In the genomic region with DNA sequence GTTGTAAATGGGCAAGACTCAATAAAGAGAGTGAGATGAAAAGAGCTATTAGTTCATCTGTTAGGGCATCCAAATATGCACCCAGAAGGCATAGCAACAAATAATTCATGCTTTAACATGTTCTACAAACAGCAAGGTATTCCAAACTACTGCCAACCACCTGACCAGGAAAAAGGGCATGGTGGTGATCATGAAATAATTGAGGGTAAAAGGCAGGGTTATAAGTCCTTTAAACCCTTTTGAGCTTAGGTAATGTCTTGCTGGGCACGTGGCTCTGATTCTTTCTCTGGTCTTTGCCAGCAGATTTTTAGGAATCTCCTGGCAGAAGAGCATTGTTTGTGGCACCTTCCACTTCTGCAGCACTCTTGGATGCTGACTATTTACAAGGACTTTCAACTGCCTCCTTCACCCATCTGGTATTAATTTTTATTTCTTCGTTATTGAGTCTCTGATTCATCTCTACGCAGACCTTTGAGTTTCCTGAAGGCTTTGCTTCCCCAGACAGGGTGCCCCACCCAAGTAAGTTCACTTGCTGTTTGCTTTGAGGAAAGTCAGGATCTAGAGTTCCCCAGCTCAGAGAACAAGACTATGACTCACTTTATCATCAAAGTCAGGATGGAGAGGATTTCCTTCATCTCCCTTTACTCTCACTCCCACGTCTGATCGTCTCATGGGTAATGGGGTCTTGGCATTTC, we compare ENCODE assay signal across 8 cellular contexts.
DNase-seq lines count a peak whose midpoint lies in the region; ATAC-seq and TF ChIP-seq lines count a peak whose summit lies in the region.

No MANE protein-coding gene starts in this region.

- H3K4me3 ChIP-seq in SJSA1: no peak overlapping the region
- no peak overlapping the region for H3K4me3 ChIP-seq in fibroblast of pulmonary artery (replicated peaks; ENCODE audit: low read depth, low read length)
- H3K4me3 ChIP-seq in stomach: no peak overlapping the region

- H3K9me3 Mint-ChIP-seq in Calu3 (ENCODE audit: low read depth, unreplicated experiment): peaks cover 4% of the 10 kb centered on the region

- peak; percentile 47 for DNase-seq in Calu3
- DNase-seq in SJSA1 (ENCODE audit: low read depth in 1 of 2, low spot score in 2 of 2): peak; percentile 74 to 79
- peak; percentile 86 for DNase-seq in fibroblast of pulmonary artery (ENCODE audit: low read depth)
- DNase-seq in renal cortical epithelial cell (ENCODE audit: low read depth): peak; percentile 87
- no peak for DNase-seq in stomach
- DNase-seq in activated CD8-positive, alpha-beta memory T cell treated with anti-CD3 and anti-CD28 coated beads, Interleukin-2, amount 50 U/mL, for 4 hours: no peak
- no peak for DNase-seq in activated CD8-positive, alpha-beta memory T cell treated with anti-CD3 and anti-CD28 coated beads, Interleukin-2, amount 50 U/mL, for 48 hours

- TF ChIP-seq POLR2A in stomach (IDR thresholded peaks at IDR 0.05): no peak

- H3K27ac ChIP-seq in SJSA1 (peak overlapping the region; percentile 56), stomach (no peak overlapping the region)

- ATAC-seq in GM18909 (IDR thresholded peaks at IDR 0.05; ENCODE audit: poor library complexity, unreplicated experiment): no peak

- H3K9me3 ChIP-seq in SJSA1 (replicated peaks): no peaks in the 10 kb centered on the region
- no peaks in the 10 kb centered on the region for H3K9me3 ChIP-seq in stomach

- H3K4me1 Mint-ChIP-seq in Calu3 (ENCODE audit: low read depth, unreplicated experiment): peaks cover 40% of the 10 kb centered on the region

- no TSS peak for BruUV-seq in Calu3 (replicated peaks; lab: Mats Ljungman, UMichigan)

- peak overlapping the region; percentile 98 for H3K27ac Mint-ChIP-seq in Calu3 (ENCODE audit: unreplicated experiment)

- H3K4me3 Mint-ChIP-seq in Calu3 (ENCODE audit: low read depth, unreplicated experiment): peak overlapping the region; percentile 22

- H3K36me3 Mint-ChIP-seq in Calu3 (ENCODE audit: insufficient read depth, unreplicated experiment): peaks cover 26% of the 10 kb centered on the region

- no peaks in the 10 kb centered on the region for H3K27me3 ChIP-seq in SJSA1 (replicated peaks)
- H3K27me3 ChIP-seq in stomach: no peaks in the 10 kb centered on the region

- H3K36me3 ChIP-seq in SJSA1 (no peaks in the 10 kb centered on the region), stomach (no peaks in the 10 kb centered on the region)

- H3K4me1 ChIP-seq in SJSA1 (replicated peaks) (peaks cover 40% of the 10 kb centered on the region), stomach (peaks cover 4 to 19% (median 7%) of the 10 kb centered on the region in 4 donors)

- no peaks in the 10 kb centered on the region for H3K27me3 Mint-ChIP-seq in Calu3 (ENCODE audit: unreplicated experiment)

- CTCF ChIA-PET in Calu3 (lab: Charles Lee): interaction anchor here (1.0 to 1.6 kb wide), 2 partner anchors 77 to 84 kb away, joined by 3 to 7 read pairs; a partner anchor contains a TSS

- intact Hi-C loops in Calu3 (cut with micrococcal nuclease; ENCODE audit: unreplicated experiment) (loop anchor here (5.0 kb wide), 2 partner anchors 39 to 99 kb away; no protein-coding TSS in a partner anchor), stomach (cut with DNase I; ENCODE audit: low total_unique reads) (no loop called here)

- TF ChIP-seq CTCF in Calu3 (IDR thresholded peaks at IDR 0.05; ENCODE audit: unreplicated experiment): no peak
- no peak for TF ChIP-seq CTCF in fibroblast of pulmonary artery (IDR thresholded peaks at IDR 0.05; ENCODE audit: low read length, missing control alignments)
- TF ChIP-seq CTCF in stomach (IDR thresholded peaks at IDR 0.05): no peak

- WGBS in stomach, 5 donors: 44 to 73% (median 57%) methylated on average over 5 of the region's 5 CpGs

- TF ChIP-seq EP300 in stomach (IDR thresholded peaks at IDR 0.05): no peak

Comparison
In these comparisons a context has a peak if more than half of its experiments do, and no peak if none do; other contexts are left out.
1. DNase-seq: peak in Calu3 (single experiment), SJSA1 (2 of 2), fibroblast of pulmonary artery (single experiment) and renal cortical epithelial cell (single experiment); none in stomach (single experiment), activated CD8-positive, alpha-beta memory T cell treated with anti-CD3 and anti-CD28 coated beads, Interleukin-2, amount 50 U/mL, for 4 hours (single experiment) and activated CD8-positive, alpha-beta memory T cell treated with anti-CD3 and anti-CD28 coated beads, Interleukin-2, amount 50 U/mL, for 48 hours (single experiment).